Comparison of ENCODE assay signal across 1 cellular context in genomic region chr11:35791088-35791958, GRCh38.
TF ChIP-seq lines count a peak whose summit lies in the region.

No MANE protein-coding gene starts in this region.

TF ChIP-seq in HEK293, 187 proteins besides CTCF, POLR2A, EP300 and RAD21 (continued from another document):
- TF ChIP-seq, protein P1, sequence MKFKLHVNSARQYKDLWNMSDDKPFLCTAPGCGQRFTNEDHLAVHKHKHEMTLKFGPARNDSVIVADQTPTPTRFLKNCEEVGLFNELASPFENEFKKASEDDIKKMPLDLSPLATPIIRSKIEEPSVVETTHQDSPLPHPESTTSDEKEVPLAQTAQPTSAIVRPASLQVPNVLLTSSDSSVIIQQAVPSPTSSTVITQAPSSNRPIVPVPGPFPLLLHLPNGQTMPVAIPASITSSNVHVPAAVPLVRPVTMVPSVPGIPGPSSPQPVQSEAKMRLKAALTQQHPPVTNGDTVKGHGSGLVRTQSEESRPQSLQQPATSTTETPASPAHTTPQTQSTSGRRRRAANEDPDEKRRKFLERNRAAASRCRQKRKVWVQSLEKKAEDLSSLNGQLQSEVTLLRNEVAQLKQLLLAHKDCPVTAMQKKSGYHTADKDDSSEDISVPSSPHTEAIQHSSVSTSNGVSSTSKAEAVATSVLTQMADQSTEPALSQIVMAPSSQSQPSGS (tag by site-specific recombination; IDR thresholded peaks at IDR 0.05; ENCODE audit: low read depth), result peak; percentile 87
- TF ChIP-seq ZFP3 (tag by site-specific recombination; IDR thresholded peaks at IDR 0.05; ENCODE audit: low read depth) (no peak), ZNF585B (tag by site-specific recombination; IDR thresholded peaks at IDR 0.05) (0 out of 2 replicates have a peak, but pooled peaks have one; percentile 43), ZNF600 (tag by site-specific recombination; IDR thresholded peaks at IDR 0.05) (0 out of 2 replicates have a peak, but pooled peaks have one; percentile 21), ZNF843 (tag by site-specific recombination; IDR thresholded peaks at IDR 0.05) (0 out of 2 replicates have a peak, but pooled peaks have one; percentile 47), PRDM10 (tag by site-specific recombination; IDR thresholded peaks at IDR 0.05) (peak; percentile 54), EGR2 (tag by site-specific recombination; IDR thresholded peaks at IDR 0.05; ENCODE audit: low read depth) (no peak), GLIS1 (tag by site-specific recombination; IDR thresholded peaks at IDR 0.05) (peak; percentile 65; the same call in 1 of the 2 replicates), MEIS1 (CRISPR knock-in tag; IDR thresholded peaks at IDR 0.05; ENCODE audit: borderline replicate concordance) (no peak), ZIC2 (tag by site-specific recombination; IDR thresholded peaks at IDR 0.05) (peak; percentile 81), ZNF777 (tag by site-specific recombination; IDR thresholded peaks at IDR 0.05; ENCODE audit: borderline replicate concordance) (no peak), ZNF335 (tag by site-specific recombination; conservative IDR thresholded peaks at IDR 0.05) (peak; percentile 82), ZNF23 (tag by site-specific recombination; IDR thresholded peaks at IDR 0.05; ENCODE audit: borderline replicate concordance) (no peak), ZNF341 (tag by site-specific recombination; IDR thresholded peaks at IDR 0.05; ENCODE audit: low read depth) (peak; percentile 93)
- TF ChIP-seq, protein P2, sequence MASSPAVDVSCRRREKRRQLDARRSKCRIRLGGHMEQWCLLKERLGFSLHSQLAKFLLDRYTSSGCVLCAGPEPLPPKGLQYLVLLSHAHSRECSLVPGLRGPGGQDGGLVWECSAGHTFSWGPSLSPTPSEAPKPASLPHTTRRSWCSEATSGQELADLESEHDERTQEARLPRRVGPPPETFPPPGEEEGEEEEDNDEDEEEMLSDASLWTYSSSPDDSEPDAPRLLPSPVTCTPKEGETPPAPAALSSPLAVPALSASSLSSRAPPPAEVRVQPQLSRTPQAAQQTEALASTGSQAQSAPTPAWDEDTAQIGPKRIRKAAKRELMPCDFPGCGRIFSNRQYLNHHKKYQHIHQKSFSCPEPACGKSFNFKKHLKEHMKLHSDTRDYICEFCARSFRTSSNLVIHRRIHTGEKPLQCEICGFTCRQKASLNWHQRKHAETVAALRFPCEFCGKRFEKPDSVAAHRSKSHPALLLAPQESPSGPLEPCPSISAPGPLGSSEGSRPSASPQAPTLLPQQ (tag by site-specific recombination; IDR thresholded peaks at IDR 0.05), result peak; percentile 47; the same call in 1 of the 2 replicates
